ENCODE assay signal across 13 cellular contexts in the genomic region with DNA sequence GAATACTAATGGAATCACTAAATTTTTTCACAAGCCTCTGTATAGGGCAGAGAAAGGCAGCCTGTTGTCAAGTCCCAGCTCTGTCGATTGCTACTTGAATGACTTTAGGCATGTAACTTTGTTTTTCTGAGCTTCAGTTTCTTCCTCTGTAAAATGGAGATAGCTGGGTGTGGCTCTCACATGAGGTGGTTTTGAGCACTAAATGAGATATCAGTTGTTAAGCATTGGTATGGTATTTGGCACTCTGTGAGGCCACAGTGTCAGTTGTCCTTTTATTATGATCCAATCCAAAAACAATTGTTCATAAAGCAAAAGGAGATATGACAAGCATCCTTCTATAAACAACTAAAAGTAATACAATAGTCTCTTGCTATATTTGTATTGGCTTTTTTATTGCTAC.
"Had no signal": no experiment of that assay in that cellular context is flagged by ENCODE, and none has a peak within 500 bp of the region (broad histone marks: within the 10 kb centered on the region; RNA-seq: fewer than 3 reads in every experiment).

No MANE protein-coding gene starts in this region.

- H3K27me3 Mint-ChIP-seq: activated naive CD8-positive, alpha-beta T cell treated with anti-CD3 and anti-CD28 coated beads, Interleukin-2, amount 50 U/mL, for 24 hours had no signal

- H3K27ac ChIP-seq: heart left ventricle, left lung had no signal

- H3K36me3 ChIP-seq: heart left ventricle, left lung had no signal

- H3K27ac Mint-ChIP-seq: activated naive CD8-positive, alpha-beta T cell treated with anti-CD3 and anti-CD28 coated beads, Interleukin-2, amount 50 U/mL, for 24 hours had no signal

- ATAC-seq: activated naive CD8-positive, alpha-beta T cell treated with anti-CD3 and anti-CD28 coated beads, Interleukin-2, amount 50 U/mL, for 24 hours; heart left ventricle; left lung; sciatic nerve had no signal

- DNase-seq: activated CD4-positive, CD25-positive, alpha-beta regulatory T cell treated with anti-CD3 and anti-CD28 coated beads, Interleukin-2, amount 50 U/mL, for 72 hours; activated naive CD8-positive, alpha-beta T cell treated with anti-CD3 and anti-CD28 coated beads, Interleukin-2, amount 50 U/mL, for 24 hours; activated T-cell treated with anti-CD3 and anti-CD28 coated beads, Interleukin-2, amount 50 U/mL, for 1 hour; heart left ventricle; islet precursor cell; left lung; mesenchymal stem cell; SK-N-SH; stimulated activated CD4-positive, alpha-beta T cell treated with anti-CD3 and anti-CD28 coated beads, Interleukin-12 subunit alpha, Interleukin-12 subunit beta, amount 100 ng/mL, for 4 hours; stimulated activated naive CD4-positive, alpha-beta T cell treated with Interleukin-2 at 50 U/mL for 16 hours; trophoblast cell had no signal

- H3K9ac ChIP-seq: SK-N-SH had no signal

- H3K4me3 ChIP-seq: heart left ventricle, left lung had no signal

- H3K9me3 ChIP-seq: heart left ventricle, left lung, SK-N-SH had no signal

- H3K27me3 ChIP-seq: heart left ventricle, left lung had no signal

- H3K4me3 Mint-ChIP-seq: activated naive CD8-positive, alpha-beta T cell treated with anti-CD3 and anti-CD28 coated beads, Interleukin-2, amount 50 U/mL, for 24 hours; neural crest cell had no signal

- H3K4me2 ChIP-seq: SK-N-SH had no signal
